8 cellular contexts compared by ENCODE assay signal in the genomic region with DNA sequence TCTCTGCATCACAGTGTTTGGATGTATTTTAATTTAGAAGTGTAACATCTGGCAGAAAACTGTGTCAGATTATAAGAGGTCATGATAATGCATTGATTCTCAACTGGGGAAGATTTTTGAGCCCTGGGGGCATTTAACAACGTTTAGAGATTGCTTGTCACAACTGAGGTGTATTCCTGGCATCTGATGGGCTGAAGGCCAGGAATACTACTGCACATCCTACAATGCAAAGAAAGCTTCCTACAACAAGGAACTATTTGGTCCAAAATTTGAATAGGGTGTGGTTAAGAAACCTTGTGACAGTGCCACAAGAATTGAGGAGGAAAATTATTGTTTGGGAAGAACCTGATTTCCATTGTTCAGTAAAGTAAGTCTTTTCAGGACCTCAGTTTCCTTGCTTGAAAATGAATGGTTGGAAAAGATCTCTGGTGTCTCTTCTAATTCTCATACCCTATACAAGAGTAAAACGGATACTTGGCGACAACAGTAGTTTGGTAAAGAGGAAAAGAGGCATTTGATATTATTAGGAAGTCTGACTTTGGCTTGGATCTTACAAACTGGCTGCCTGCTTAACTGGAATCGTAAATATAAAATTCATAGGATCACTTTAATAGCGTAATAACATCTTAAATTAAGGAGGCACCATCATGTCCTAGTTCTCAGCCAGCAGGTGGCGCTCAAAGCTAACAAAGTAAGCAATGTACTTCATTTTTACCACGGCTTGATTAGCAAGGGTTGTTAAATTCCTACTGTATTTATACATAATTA. TPM values are rescaled to one million over a fixed set of nuclear protein-coding genes. Genes with fewer than 3 reads are reported as not detected.
DNase-seq lines count a peak whose midpoint lies in the region; ATAC-seq and TF ChIP-seq lines count a peak whose summit lies in the region.

No MANE protein-coding gene starts in this region.

- no peak overlapping the region for H3K27ac ChIP-seq in SJSA1
- H3K27ac ChIP-seq in gastroesophageal sphincter, result no peak overlapping the region
- H3K27ac ChIP-seq in ovary, result no peak overlapping the region
- H3K27ac ChIP-seq in thyroid gland, result no peak overlapping the region

- H3K36me3 ChIP-seq in GM06990 (ENCODE audit: control insufficient read depth, insufficient read depth, low read length) (no peaks in the 10 kb centered on the region), Loucy (ENCODE audit: insufficient read depth, low read length) (no peaks in the 10 kb centered on the region), SJSA1 (no peaks in the 10 kb centered on the region), gastroesophageal sphincter (no peaks in the 10 kb centered on the region), ovary (no peaks in the 10 kb centered on the region), thyroid gland (no peaks in the 10 kb centered on the region)

- H3K4me2 ChIP-seq in Loucy (ENCODE audit: low read depth, low read length, poor library complexity, severe bottlenecking), result no peak overlapping the region

- 0 out of 2 replicates have a peak, but pooled peaks cover 3% of the 10 kb centered on the region for H3F3A ChIP-seq in Loucy (ENCODE audit: low read depth)

- H3K4me3 ChIP-seq in GM06990 (replicated peaks; ENCODE audit: low read depth, low read length) (no peak overlapping the region), Loucy (ENCODE audit: low read length, poor library complexity, severe bottlenecking) (no peak overlapping the region), SJSA1 (no peak overlapping the region), gastroesophageal sphincter (no peak overlapping the region), ovary (no peak overlapping the region), thyroid gland (replicated peaks in 1 of 3) (no peak overlapping the region)

- intact Hi-C loops in ovary (cut with DNase I) (loop anchor here in 3 of 4 donors (5.0 to 10.0 kb wide), 4 partner anchors 424 to 1241 kb away; no protein-coding TSS in a partner anchor), thyroid gland (cut with DNase I) (loop anchor here (5.0 to 10.0 kb wide), 3 partner anchors 431 to 814 kb away; no protein-coding TSS in a partner anchor)

- DNase-seq in GM06990 (ENCODE audit: extremely low read depth, insufficient read length) (no peak), SJSA1 (ENCODE audit: low read depth in 1 of 2, low spot score in 2 of 2) (peak; percentile 34 to 68), ovary (peak; percentile 72 to 88 (median 85)), thyroid gland (peak; percentile 79 to 86)
- peak; percentile 75 for DNase-seq in activated gamma-delta T cell treated with anti-CD3 and anti-CD28 coated beads, Interleukin-2, amount 50 U/mL, for 16 hours (ENCODE audit: low read depth)

- H3K9me3 ChIP-seq in Loucy (ENCODE audit: insufficient read depth, low read depth, low read length), result no peaks in the 10 kb centered on the region
- no peaks in the 10 kb centered on the region for H3K9me3 ChIP-seq in SJSA1 (replicated peaks)
- H3K9me3 ChIP-seq in gastroesophageal sphincter, result no peaks in the 10 kb centered on the region
- no peaks in the 10 kb centered on the region for H3K9me3 ChIP-seq in ovary
- no peaks in the 10 kb centered on the region for H3K9me3 ChIP-seq in thyroid gland

- H3K4me1 ChIP-seq in Loucy (ENCODE audit: insufficient read depth, low read length, poor library complexity, severe bottlenecking) (peaks cover 24% of the 10 kb centered on the region), SJSA1 (replicated peaks) (no peaks in the 10 kb centered on the region), gastroesophageal sphincter (peaks cover 0 to 8% (median 0%) of the 10 kb centered on the region in 3 donors), ovary (ENCODE audit: insufficient read depth) (no peaks in the 10 kb centered on the region), thyroid gland (no peaks in the 10 kb centered on the region)

- H3K9me2 ChIP-seq in Loucy (replicated peaks; ENCODE audit: low read depth, low read length), result no peaks in the 10 kb centered on the region

- TF ChIP-seq POLR2A in gastroesophageal sphincter (IDR thresholded peaks at IDR 0.05), result no peak
- no peak for TF ChIP-seq POLR2A in ovary (IDR thresholded peaks at IDR 0.05)
- no peak for TF ChIP-seq POLR2A in thyroid gland (IDR thresholded peaks at IDR 0.05)

- ATAC-seq in gastroesophageal sphincter (peak; percentile 58), GM19463 (IDR thresholded peaks at IDR 0.05; ENCODE audit: unreplicated experiment) (no peak)

- peak overlapping the region; percentile 32; the same call in 1 of the 2 replicates for H2AFZ ChIP-seq in Loucy (ENCODE audit: low read length)

- TF ChIP-seq CTCF in GM06990 (IDR thresholded peaks at IDR 0.05; ENCODE audit: insufficient read depth, low read length, poor library complexity, severe bottlenecking), result peak; percentile 67
- peak; percentile 86 for TF ChIP-seq CTCF in Loucy (conservative IDR thresholded peaks at IDR 0.05; ENCODE audit: low read length)
- peak; percentile 79 to 85 (median 80) for TF ChIP-seq CTCF in gastroesophageal sphincter (IDR thresholded peaks at IDR 0.05)
- TF ChIP-seq CTCF in ovary (IDR thresholded peaks at IDR 0.05), result peak; percentile 71 to 85 (median 83)
- TF ChIP-seq CTCF in thyroid gland (IDR thresholded peaks at IDR 0.05), result peak; percentile 52 to 84 (median 79)

- TF ChIP-seq EP300 in gastroesophageal sphincter (IDR thresholded peaks at IDR 0.05) (no peak), ovary (IDR thresholded peaks at IDR 0.05) (no peak)

- no peak overlapping the region for H3K9ac ChIP-seq in Loucy (ENCODE audit: low read depth, low read length, poor library complexity, severe bottlenecking)

- H3K27me3 ChIP-seq in GM06990 (replicated peaks; ENCODE audit: control insufficient read depth, insufficient read depth, low read length), result no peaks in the 10 kb centered on the region
- H3K27me3 ChIP-seq in Loucy (ENCODE audit: insufficient read depth, low read length, poor library complexity, severe bottlenecking), result no peaks in the 10 kb centered on the region
- H3K27me3 ChIP-seq in SJSA1 (replicated peaks), result 0 out of 2 replicates have a peak, but pooled peaks cover 7% of the 10 kb centered on the region
- no peaks in the 10 kb centered on the region for H3K27me3 ChIP-seq in gastroesophageal sphincter
- H3K27me3 ChIP-seq in ovary, result no peaks in the 10 kb centered on the region
- no peaks in the 10 kb centered on the region for H3K27me3 ChIP-seq in thyroid gland

- H3K79me2 ChIP-seq in Loucy (ENCODE audit: insufficient read depth, low read length), result no peaks in the 10 kb centered on the region

- no peaks in the 10 kb centered on the region for H4K20me1 ChIP-seq in Loucy (ENCODE audit: insufficient read depth, low read length, poor library complexity, severe bottlenecking)

- 5 to 10% methylated on average over 7 of the region's 7 CpGs for WGBS in gastroesophageal sphincter (ENCODE audit: low coverage in 1 of 2), 2 donors
- 6 to 8% (median 6%) methylated on average over 7 of the region's 7 CpGs for WGBS in ovary, 3 donors
- WGBS in thyroid gland, 2 donors, result 10 to 18% methylated on average over 7 of the region's 7 CpGs

RNA-seq across cellular contexts. Expression of a gene that starts 4.3 kb away (rescaled TPM):
- total RNA-seq in SJSA1 (2014; rRNA removed; shearing (Covaris generic)), result not detected in 2 replicates
- not detected for total RNA-seq in gastroesophageal sphincter
- total RNA-seq in ovary, result not detected
- under 1 TPM in 1 of 2 donors, not detected in 1; 0.16 TPM for polyA plus RNA-seq in ovary
- total RNA-seq in thyroid gland, result under 1 TPM in 1 of 4 donors, not detected in 3; 0.27 TPM
